Comparison of ENCODE assay signal across 8 cellular contexts in the genomic region with DNA sequence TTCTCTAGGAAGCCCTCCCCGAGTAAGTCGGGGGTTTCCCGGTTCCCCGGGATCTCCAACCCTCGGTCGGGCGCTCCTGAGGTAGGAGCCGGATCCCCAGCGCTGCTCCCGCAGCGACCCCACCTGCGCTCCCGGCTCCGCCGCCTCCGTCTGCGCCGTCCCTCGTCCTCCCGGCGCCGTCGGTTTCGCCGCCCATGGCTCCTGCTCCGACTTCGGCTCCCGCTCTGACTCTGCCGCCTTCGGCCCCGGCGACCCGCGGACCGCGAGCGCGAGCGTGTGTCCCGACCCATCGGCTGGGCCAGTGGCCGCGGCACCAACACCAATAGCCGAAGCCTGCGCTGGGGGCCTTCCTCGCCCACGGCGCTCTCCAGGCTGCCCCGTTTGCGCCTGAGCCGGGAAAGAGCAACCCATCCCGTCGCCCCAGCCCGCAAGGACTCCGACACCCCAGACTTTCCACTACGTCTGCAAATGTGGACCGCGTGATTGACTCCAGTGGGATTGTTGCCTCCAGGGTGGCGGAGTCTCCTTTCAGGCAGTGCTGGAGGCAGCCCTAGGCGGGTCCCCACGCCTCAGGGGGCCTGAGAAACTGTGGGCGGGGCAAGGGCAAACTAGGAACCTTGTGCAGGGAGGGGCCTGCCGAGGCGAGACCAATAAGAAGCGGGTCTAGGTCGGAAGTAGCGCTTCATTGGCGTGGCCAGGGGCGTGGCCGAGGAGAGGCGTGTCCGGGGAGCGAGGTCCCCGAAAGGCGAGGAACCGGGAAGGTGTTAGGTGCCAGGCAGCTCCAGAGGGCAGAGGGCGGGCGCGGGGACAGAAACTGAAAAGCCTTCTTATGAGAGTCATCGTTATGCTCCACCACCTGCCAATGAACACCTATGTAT. TPM values are rescaled to one million over a fixed set of nuclear protein-coding genes. Genes with fewer than 3 reads are reported as not detected.
DNase-seq lines count a peak whose midpoint lies in the region; FAIRE-seq and TF ChIP-seq lines count a peak whose summit lies in the region.

A gene (minus strand): TSS at position 318 of the 878 bp plus-strand sequence. CDS start 28 bp downstream, at position 290.

- TF ChIP-seq CTCF in NB4 (IDR thresholded peaks at IDR 0.05; ENCODE audit: low read depth, low read length): no peak
- TF ChIP-seq CTCF in subcutaneous adipose tissue (IDR thresholded peaks at IDR 0.05; ENCODE audit: low read depth): no peak

- H3K27ac Mint-ChIP-seq in activated naive CD4-positive, alpha-beta T cell treated with anti-CD3 and anti-CD28 coated beads, Interleukin-2, amount 10 ng/mL, durations not matched to agents 7 days and 5 days: peak within 1 kb of the TSS; percentile 97

- peaks cover 2 to 6% of the 10 kb centered on the region in 2 donors for H3K4me1 ChIP-seq in neuronal stem cell (ENCODE audit: control insufficient read depth in 2 of 2, insufficient read depth in 1 of 2, low read depth in 1 of 2, low read length in 2 of 2)

- H3K27me3 Mint-ChIP-seq in activated naive CD4-positive, alpha-beta T cell treated with anti-CD3 and anti-CD28 coated beads, Interleukin-2, amount 10 ng/mL, durations not matched to agents 7 days and 5 days: peaks cover 4% of the 10 kb centered on the region

- H2BK5ac ChIP-seq in neuronal stem cell (ENCODE audit: low read length): peak within 1 kb of the TSS; percentile 89

- H4K8ac ChIP-seq in neuronal stem cell (ENCODE audit: low read depth, low read length): no peak within 1 kb of the TSS

- H3K9ac ChIP-seq in SK-N-MC (ENCODE audit: insufficient read length): peak within 1 kb of the TSS; percentile 97
- peak within 1 kb of the TSS; percentile 97 for H3K9ac ChIP-seq in neuronal stem cell (ENCODE audit: low read depth, low read length, poor library complexity)

- FAIRE-seq in G401.6 (lab: Jason Lieb, UNC) (peak; percentile 98), frontal cortex (lab: Jason Lieb, UNC) (peak; percentile 70)

- H3K9me3 ChIP-seq in SK-N-MC (ENCODE audit: low read depth, low read length) (no peaks in the 10 kb centered on the region), neuronal stem cell (replicated peaks in 1 of 2; ENCODE audit: control insufficient read depth in 2 of 2, insufficient read depth in 1 of 2, low read depth in 1 of 2, low read length in 2 of 2) (peaks cover 0 to 2% of the 10 kb centered on the region in 2 donors)

- peak within 1 kb of the TSS; percentile 97 for H3K23ac ChIP-seq in neuronal stem cell (ENCODE audit: low read depth, low read length, poor library complexity)

- DNase-seq in HEK293T (ENCODE audit: extremely low spot score): peak; percentile 100
- DNase-seq in NB4 (ENCODE audit: low read depth): peak; percentile 94
- peak; percentile 87 for DNase-seq in SK-N-MC (ENCODE audit: low read depth, low spot score)
- peak; percentile 100 for DNase-seq in activated naive CD4-positive, alpha-beta T cell treated with anti-CD3 and anti-CD28 coated beads, Interleukin-2, amount 10 ng/mL, durations not matched to agents 7 days and 5 days
- peak; percentile 100 for DNase-seq in frontal cortex (ENCODE audit: low spot score in 2 of 2)
- DNase-seq in neuronal stem cell (ENCODE audit: low spot score): peak; percentile 97

- H2AK5ac ChIP-seq in neuronal stem cell (ENCODE audit: low read depth, low read length): peak within 1 kb of the TSS; percentile 80

- H3K36me3 ChIP-seq in SK-N-MC (ENCODE audit: insufficient read depth, low read length) (peaks cover 3% of the 10 kb centered on the region; the same call in 1 of the 2 replicates), neuronal stem cell (replicated peaks in 1 of 2; ENCODE audit: control insufficient read depth in 2 of 2, insufficient read depth in 2 of 2, low read length in 2 of 2) (peaks cover 3 to 31% of the 10 kb centered on the region in 2 donors)

- peak within 1 kb of the TSS; percentile 19 for H2BK12ac ChIP-seq in neuronal stem cell (ENCODE audit: low read length)

- POLR2A ChIA-PET in HEK293T (lab: Yijun Ruan, JAX): no interaction called here

- peak; percentile 63 for TF ChIP-seq POLR2A in NB4 (IDR thresholded peaks at IDR 0.05; ENCODE audit: extremely low read depth, insufficient read length)

- no peak within 1 kb of the TSS for H2BK15ac ChIP-seq in neuronal stem cell (ENCODE audit: low read length)

- CTCF ChIA-PET in HEK293T (lab: Yijun Ruan, JAX): no interaction called here
- CTCF ChIA-PET in activated naive CD4-positive, alpha-beta T cell treated with anti-CD3 and anti-CD28 coated beads, Interleukin-2, amount 10 ng/mL, durations not matched to agents 7 days and 5 days (lab: Charles Lee): no interaction called here

- H3K27ac ChIP-seq in SK-N-MC (peak within 1 kb of the TSS; percentile 96), neuronal stem cell (replicated peaks; ENCODE audit: low read length) (peak within 1 kb of the TSS; percentile 80)

- no peaks in the 10 kb centered on the region for H3K36me3 Mint-ChIP-seq in activated naive CD4-positive, alpha-beta T cell treated with anti-CD3 and anti-CD28 coated beads, Interleukin-2, amount 10 ng/mL, durations not matched to agents 7 days and 5 days

- H2AFZ ChIP-seq in neuronal stem cell (ENCODE audit: low read length): peak within 1 kb of the TSS; percentile 90

- H3K4me3 Mint-ChIP-seq in activated naive CD4-positive, alpha-beta T cell treated with anti-CD3 and anti-CD28 coated beads, Interleukin-2, amount 10 ng/mL, durations not matched to agents 7 days and 5 days: peak within 1 kb of the TSS; percentile 89

- peaks cover 34% of the 10 kb centered on the region for H3K4me1 Mint-ChIP-seq in activated naive CD4-positive, alpha-beta T cell treated with anti-CD3 and anti-CD28 coated beads, Interleukin-2, amount 10 ng/mL, durations not matched to agents 7 days and 5 days

- no CpG with 5 or more reads among the region's 80 CpGs for WGBS in neuronal stem cell (ENCODE audit: extremely low coverage in 2 of 2, insufficient read length in 2 of 2, insufficient replicate concordance in 1 of 2), 2 donors

- peak within 1 kb of the TSS; percentile 84 for H3K4me2 ChIP-seq in neuronal stem cell (ENCODE audit: insufficient read depth, low read length, poor library complexity, severe bottlenecking)

- H3K27me3 ChIP-seq in neuronal stem cell (ENCODE audit: control insufficient read depth in 3 of 3, insufficient read depth in 3 of 3, low read depth in 1 of 3, low read length in 3 of 3): no peaks in the 10 kb centered on the region

- peak within 1 kb of the TSS; percentile 79 for H3K14ac ChIP-seq in neuronal stem cell (ENCODE audit: low read length)

- H4K91ac ChIP-seq in neuronal stem cell (ENCODE audit: low read depth, low read length, poor library complexity): peak within 1 kb of the TSS; percentile 50

- H3K4me3 ChIP-seq in NB4 (ENCODE audit: low read depth, low read length) (peak within 1 kb of the TSS; percentile 86), SK-N-MC (peak within 1 kb of the TSS; percentile 99), neuronal stem cell (ENCODE audit: low read length in 2 of 2) (peak within 1 kb of the TSS; percentile 86 to 95)

- H2BK120ac ChIP-seq in neuronal stem cell (ENCODE audit: low read depth, low read length): peak within 1 kb of the TSS; percentile 84

- H3K79me1 ChIP-seq in neuronal stem cell (ENCODE audit: low read depth, low read length): peaks cover 11% of the 10 kb centered on the region

- peak within 1 kb of the TSS; percentile 99 for H3K18ac ChIP-seq in neuronal stem cell (ENCODE audit: low read length)

- no peak within 1 kb of the TSS for H3K4ac ChIP-seq in neuronal stem cell (ENCODE audit: low read length)

- H3K9me3 Mint-ChIP-seq in activated naive CD4-positive, alpha-beta T cell treated with anti-CD3 and anti-CD28 coated beads, Interleukin-2, amount 10 ng/mL, durations not matched to agents 7 days and 5 days: no peaks in the 10 kb centered on the region

TF ChIP-seq in HEK293T, 16 proteins besides CTCF, POLR2A, EP300 and RAD21:
- TF ChIP-seq SP1 (IDR thresholded peaks at IDR 0.05) (peak; percentile 70), BHLHE40 (IDR thresholded peaks at IDR 0.05; ENCODE audit: borderline replicate concordance) (no peak), ARNT (IDR thresholded peaks at IDR 0.05) (no peak), ZNF384 (IDR thresholded peaks at IDR 0.05) (no peak), HDGF (IDR thresholded peaks at IDR 0.05; ENCODE audit: borderline replicate concordance) (no peak), SUZ12 (IDR thresholded peaks at IDR 0.05) (no peak), ELF4 (IDR thresholded peaks at IDR 0.05) (peak; percentile 67), L3MBTL2 (conservative IDR thresholded peaks at IDR 0.05) (peak; percentile 76), FOXK2 (IDR thresholded peaks at IDR 0.05) (no peak), FOXM1 (IDR thresholded peaks at IDR 0.05; ENCODE audit: borderline replicate concordance) (peak; percentile 67; the same call in 1 of the 2 replicates)
- TF ChIP-seq, protein P1, sequence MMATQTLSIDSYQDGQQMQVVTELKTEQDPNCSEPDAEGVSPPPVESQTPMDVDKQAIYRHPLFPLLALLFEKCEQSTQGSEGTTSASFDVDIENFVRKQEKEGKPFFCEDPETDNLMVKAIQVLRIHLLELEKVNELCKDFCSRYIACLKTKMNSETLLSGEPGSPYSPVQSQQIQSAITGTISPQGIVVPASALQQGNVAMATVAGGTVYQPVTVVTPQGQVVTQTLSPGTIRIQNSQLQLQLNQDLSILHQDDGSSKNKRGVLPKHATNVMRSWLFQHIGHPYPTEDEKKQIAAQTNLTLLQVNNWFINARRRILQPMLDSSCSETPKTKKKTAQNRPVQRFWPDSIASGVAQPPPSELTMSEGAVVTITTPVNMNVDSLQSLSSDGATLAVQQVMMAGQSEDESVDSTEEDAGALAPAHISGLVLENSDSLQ (IDR thresholded peaks at IDR 0.05): no peak
TF ChIP-seq in HEK293T: peak in this region for 4.

RNA-seq across cellular contexts. Expression of the gene that starts here (rescaled TPM):
- total RNA-seq in frontal cortex (21.6 TPM), subcutaneous adipose tissue (10 to 100 TPM; 10.9 to 29.0 (median 16.8) TPM)
- 23.9 TPM for polyA plus RNA-seq in neuronal stem cell (2013, experiment 1 of 2)
- 25.3 TPM for polyA plus RNA-seq in neuronal stem cell (2013, experiment 2 of 2)

Comparison
In these comparisons a context has a peak if more than half of its experiments do, and no peak if none do; other contexts are left out.
1. Peak in every context shown above with its lines: DNase-seq, H3K4me3 ChIP-seq and H3K27ac ChIP-seq.